15 cellular contexts compared by ENCODE assay signal in the genomic region with DNA sequence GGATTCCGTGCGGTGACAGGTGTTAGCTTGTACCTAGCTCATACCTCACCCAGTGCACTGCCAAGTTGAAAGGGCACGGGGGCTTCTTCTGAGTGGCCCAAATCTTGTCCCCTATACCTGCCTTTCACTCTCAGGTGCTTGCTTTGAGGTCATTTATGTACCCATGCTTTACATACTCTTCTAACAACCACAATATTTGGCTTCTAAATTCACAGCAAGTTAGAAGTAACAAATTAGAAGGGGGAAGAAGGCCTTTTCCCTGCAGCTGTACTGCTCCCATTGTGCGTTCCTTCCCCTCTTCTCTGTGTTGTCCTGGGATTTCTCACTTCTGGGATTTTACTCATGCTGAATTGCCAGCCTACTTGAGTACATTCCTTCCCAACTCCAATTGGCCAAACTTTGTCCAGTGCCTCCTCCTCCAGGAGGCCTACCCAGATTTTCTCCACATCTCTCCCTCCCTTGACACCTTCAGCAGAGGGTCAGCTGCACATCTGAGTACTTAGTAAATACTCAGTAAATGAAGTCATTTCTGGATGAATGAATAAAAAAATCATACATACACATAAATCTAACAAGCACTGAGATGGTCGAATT.
DNase-seq lines count a peak whose midpoint lies in the region; ATAC-seq and TF ChIP-seq lines count a peak whose summit lies in the region.
"Had no signal": no experiment of that assay in that cellular context is flagged by ENCODE, and none has a peak within 500 bp of the region (broad histone marks: within the 10 kb centered on the region; RNA-seq: fewer than 3 reads in every experiment).

No MANE protein-coding gene starts in this region.

- H3K4me1 Mint-ChIP-seq in natural killer cell (peaks cover 0 to 6% of the 10 kb centered on the region in 2 donors), type B pancreatic cell (ENCODE audit: unreplicated experiment) (peaks cover 3% of the 10 kb centered on the region)
- H3K4me1 Mint-ChIP-seq in natural killer cell treated with Interleukin-12 subunit alpha and Interleukin-12 subunit beta and Interleukin-15 and Interleukin-18, amount 100 ng/mL, for 72 hours (ENCODE audit: low read depth in 2 of 2) = peaks cover 19 to 20% of the 10 kb centered on the region in 2 donors
- no peaks in the 10 kb centered on the region for H3K4me1 Mint-ChIP-seq in effector memory CD8-positive, alpha-beta T cell (ENCODE audit: low read depth in 2 of 2)

- peaks cover 42 to 44% of the 10 kb centered on the region in 2 donors for H3K27me3 Mint-ChIP-seq in natural killer cell (ENCODE audit: low read depth in 2 of 2)
- peaks cover 37 to 46% of the 10 kb centered on the region in 2 donors for H3K27me3 Mint-ChIP-seq in natural killer cell treated with Interleukin-12 subunit alpha and Interleukin-12 subunit beta and Interleukin-15 and Interleukin-18, amount 100 ng/mL, for 72 hours
- peaks cover 63 to 90% of the 10 kb centered on the region in 2 donors for H3K27me3 Mint-ChIP-seq in effector memory CD8-positive, alpha-beta T cell
- H3K27me3 Mint-ChIP-seq in type B pancreatic cell = peaks cover 95% of the 10 kb centered on the region

- no peaks in the 10 kb centered on the region for H3K9me3 Mint-ChIP-seq in natural killer cell
- no peaks in the 10 kb centered on the region for H3K9me3 Mint-ChIP-seq in natural killer cell treated with Interleukin-12 subunit alpha and Interleukin-12 subunit beta and Interleukin-15 and Interleukin-18, amount 100 ng/mL, for 72 hours
- H3K9me3 Mint-ChIP-seq in effector memory CD8-positive, alpha-beta T cell = no peaks in the 10 kb centered on the region
- H3K9me3 Mint-ChIP-seq in type B pancreatic cell = no peaks in the 10 kb centered on the region
- H3K9me3 Mint-ChIP-seq: stimulated activated memory B cell treated with anti-CD40 and anti-IgM and Interleukin-4, amounts not matched to agents 10 μg/mL and 1 μg/mL and 100 μg/mL, for 72 hours had no signal

- no peaks in the 10 kb centered on the region for H4K20me1 ChIP-seq in PC-3 (ENCODE audit: low read length)

- CTCF ChIA-PET in PC-3 (lab: Charles Lee) = no interaction called here

- intact Hi-C loops in natural killer cell (cut with micrococcal nuclease) = no loop called here
- intact Hi-C loops in PC-3 (cut with micrococcal nuclease) = no loop called here

- no peaks in the 10 kb centered on the region for H3K36me3 ChIP-seq in PC-3 (ENCODE audit: low read depth, low read length)
- H3K36me3 ChIP-seq: adrenal gland, uterus had no signal

- H2AFZ ChIP-seq in PC-3 (ENCODE audit: low read length) = peak overlapping the region; percentile 76; the same call in 1 of the 2 replicates

- TSS peak; percentile 41 for BruUV-seq in PC-3 (replicated peaks; lab: Mats Ljungman, UMichigan)

- no peaks in the 10 kb centered on the region for H3F3A ChIP-seq in PC-3 (ENCODE audit: low read length, unreplicated experiment)

- TF ChIP-seq CTCF in natural killer cell (IDR thresholded peaks at IDR 0.05) (no peak), PC-3 (conservative IDR thresholded peaks at IDR 0.05; ENCODE audit: low read depth, low read length) (no peak), type B pancreatic cell (conservative IDR thresholded peaks at IDR 0.05) (no peak)

- H3K4me1 ChIP-seq in PC-3 (ENCODE audit: insufficient read depth, low read length) = peaks cover 6% of the 10 kb centered on the region

- peak overlapping the region; percentile 3; the same call in 1 of the 2 replicates for H3K9ac ChIP-seq in PC-3 (ENCODE audit: low read length)

- DNase-seq in natural killer cell (no peak), PC-3 (no peak), type B pancreatic cell (ENCODE audit: extremely low spot score, unreplicated experiment) (no peak)
- no peak for DNase-seq in natural killer cell treated with Interleukin-12 subunit alpha and Interleukin-12 subunit beta and Interleukin-15 and Interleukin-18, amount 100 ng/mL, for 72 hours (ENCODE audit: low spot score)
- DNase-seq in effector memory CD8-positive, alpha-beta T cell = no peak
- no peak for DNase-seq in activated naive CD4-positive, alpha-beta T cell treated with Interleukin-2 at 50 U/mL for 16 hours
- DNase-seq: activated CD8-positive, alpha-beta memory T cell treated with anti-CD3 and anti-CD28 coated beads, Interleukin-2, amount 50 U/mL, for 48 hours; adrenal gland; NCI-H187; uterus had no signal

- ATAC-seq in natural killer cell (no peak), PC-3 (no peak), HG02885 (IDR thresholded peaks at IDR 0.05; ENCODE audit: poor library complexity, unreplicated experiment) (no peak), HG03565 (IDR thresholded peaks at IDR 0.05; ENCODE audit: unreplicated experiment) (no peak)
- no peak for ATAC-seq in natural killer cell treated with Interleukin-12 subunit alpha and Interleukin-12 subunit beta and Interleukin-15 and Interleukin-18, amount 100 ng/mL, for 72 hours
- no peak for ATAC-seq in effector memory CD8-positive, alpha-beta T cell (replicated peaks)

- H3K4me2 ChIP-seq in PC-3 (ENCODE audit: low read length) = peak overlapping the region; percentile 78

- H3K4me3 ChIP-seq in PC-3 (ENCODE audit: low read length) = no peak overlapping the region
- H3K4me3 ChIP-seq: adrenal gland, uterus had no signal

- H3K27ac ChIP-seq in PC-3 (ENCODE audit: low read length) = no peak overlapping the region
- H3K27ac ChIP-seq: adrenal gland, epithelial cell of prostate, skin epidermis, uterus had no signal

- no peaks in the 10 kb centered on the region for H3K79me2 ChIP-seq in PC-3 (ENCODE audit: low read length)

- H3K9me2 ChIP-seq in PC-3 (replicated peaks; ENCODE audit: low read length) = no peaks in the 10 kb centered on the region

- H3K4me3 Mint-ChIP-seq in natural killer cell (peak overlapping the region; percentile 73), type B pancreatic cell (peak overlapping the region; percentile 74)
- no peak overlapping the region for H3K4me3 Mint-ChIP-seq in natural killer cell treated with Interleukin-12 subunit alpha and Interleukin-12 subunit beta and Interleukin-15 and Interleukin-18, amount 100 ng/mL, for 72 hours
- H3K4me3 Mint-ChIP-seq in effector memory CD8-positive, alpha-beta T cell = peak overlapping the region; percentile 58 to 66
- H3K4me3 Mint-ChIP-seq: stimulated activated memory B cell treated with anti-CD40 and anti-IgM and Interleukin-4, amounts not matched to agents 10 μg/mL and 1 μg/mL and 100 μg/mL, for 72 hours had no signal

- H3K9me3 ChIP-seq in PC-3 (ENCODE audit: low read length) = no peaks in the 10 kb centered on the region
- H3K9me3 ChIP-seq: adrenal gland, uterus had no signal

- H3K27ac Mint-ChIP-seq in natural killer cell (no peak overlapping the region), type B pancreatic cell (no peak overlapping the region)
- H3K27ac Mint-ChIP-seq in natural killer cell treated with Interleukin-12 subunit alpha and Interleukin-12 subunit beta and Interleukin-15 and Interleukin-18, amount 100 ng/mL, for 72 hours = no peak overlapping the region
- H3K27ac Mint-ChIP-seq in effector memory CD8-positive, alpha-beta T cell = no peak overlapping the region
- H3K27ac Mint-ChIP-seq: stimulated activated memory B cell treated with anti-CD40 and anti-IgM and Interleukin-4, amounts not matched to agents 10 μg/mL and 1 μg/mL and 100 μg/mL, for 72 hours had no signal

- POLR2A ChIA-PET in PC-3 (lab: Charles Lee; ENCODE audit: unreplicated experiment) = no interaction called here

- H3K27me3 ChIP-seq in PC-3 (ENCODE audit: low read length) = no peaks in the 10 kb centered on the region

- H3K36me3 Mint-ChIP-seq in natural killer cell (no peaks in the 10 kb centered on the region), type B pancreatic cell (no peaks in the 10 kb centered on the region)
- H3K36me3 Mint-ChIP-seq in natural killer cell treated with Interleukin-12 subunit alpha and Interleukin-12 subunit beta and Interleukin-15 and Interleukin-18, amount 100 ng/mL, for 72 hours = no peaks in the 10 kb centered on the region
- no peaks in the 10 kb centered on the region for H3K36me3 Mint-ChIP-seq in effector memory CD8-positive, alpha-beta T cell (ENCODE audit: insufficient read depth)
- H3K36me3 Mint-ChIP-seq: stimulated activated memory B cell treated with anti-CD40 and anti-IgM and Interleukin-4, amounts not matched to agents 10 μg/mL and 1 μg/mL and 100 μg/mL, for 72 hours had no signal
